Comparison of ENCODE assay signal across 19 cellular contexts in the genomic region with DNA sequence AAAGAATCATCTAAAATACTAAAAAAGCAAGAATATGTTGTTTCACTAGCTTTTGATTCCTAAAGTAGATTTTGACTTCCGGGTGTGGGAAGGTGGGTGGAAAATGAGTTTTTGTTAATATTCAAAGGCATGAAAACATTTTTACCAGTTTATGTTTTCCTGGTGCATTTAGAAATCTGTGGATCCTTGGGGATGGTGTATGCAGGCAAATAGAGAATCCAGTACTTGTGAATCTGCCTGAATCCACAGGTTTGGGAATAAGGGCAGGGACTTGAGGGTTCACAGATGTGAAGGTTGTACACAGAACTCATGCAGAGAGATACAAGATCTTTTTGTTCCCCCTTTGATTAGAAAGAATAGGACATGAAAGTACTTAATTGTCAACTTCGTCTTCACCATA. TPM values are rescaled to one million over a fixed set of nuclear protein-coding genes. Genes with fewer than 3 reads are reported as not detected.
DNase-seq lines count a peak whose midpoint lies in the region; ATAC-seq and TF ChIP-seq lines count a peak whose summit lies in the region.
"Had no signal": no experiment of that assay in that cellular context is flagged by ENCODE, and none has a peak within 500 bp of the region (broad histone marks: within the 10 kb centered on the region; RNA-seq: fewer than 3 reads in every experiment).

No MANE protein-coding gene starts in this region.

- CTCF ChIA-PET in SK-N-SH (lab: Yijun Ruan, JAX) = interaction anchor here (1.0 to 2.4 kb wide), 6 partner anchors 10 to 420 kb away, joined by 3 to 10 read pairs (median 4); no protein-coding TSS in a partner anchor

- DNase-seq in SK-N-SH (no peak), SK-N-MC (ENCODE audit: low read depth, low spot score) (no peak), progenitor cell of endocrine pancreas (ENCODE audit: low spot score, unreplicated experiment) (no peak), SIG-M5 (lab: John Stamatoyannopoulos, UW) (no peak), kidney tubule cell (ENCODE audit: low spot score) (no peak)
- DNase-seq: CD4-positive, alpha-beta memory T cell; COR-L47; DMS53; NCI-H1092 treated with DMSO at 0.1 percent for 48 hours; NCI-H1436; NCI-H187; NK-92 treated with Interleukin-12 subunit alpha and Interleukin-12 subunit beta, amount 100 ng/mL, for 24 hours; Right ventricle myocardium superior; RPMI8226 had no signal

- no peak overlapping the region; a peak in 1 of 4 replicates for H3K27ac ChIP-seq in SK-N-SH (ENCODE audit: low read depth in 2 of 2, low read length in 1 of 2)
- H3K27ac ChIP-seq in SK-N-MC = 0 out of 2 replicates have a peak overlapping the region, but pooled peaks have one; percentile 5
- H3K27ac ChIP-seq in mesodermal cell (ENCODE audit: low read depth, low read length, severe bottlenecking) = peak overlapping the region; percentile 20
- H3K27ac ChIP-seq: 22Rv1 had no signal

- H3K27ac Mint-ChIP-seq in progenitor cell of endocrine pancreas = peak overlapping the region; percentile 47
- H3K27ac Mint-ChIP-seq: CD4-positive, alpha-beta memory T cell had no signal

- H3K36me3 ChIP-seq in SK-N-SH (replicated peaks in 1 of 2; ENCODE audit: control insufficient read depth in 1 of 2, insufficient read depth in 2 of 2, low read length in 1 of 2) = no peaks in the 10 kb centered on the region
- H3K36me3 ChIP-seq in SK-N-MC (ENCODE audit: insufficient read depth, low read length) = no peaks in the 10 kb centered on the region
- no peaks in the 10 kb centered on the region for H3K36me3 ChIP-seq in mesodermal cell (ENCODE audit: control insufficient read depth, insufficient read depth, low read length)

- H3K9ac ChIP-seq in SK-N-SH (no peak overlapping the region), SK-N-MC (ENCODE audit: insufficient read length) (no peak overlapping the region)

- peaks cover 67% of the 10 kb centered on the region for H3K79me2 ChIP-seq in SK-N-SH (ENCODE audit: insufficient read depth)

- peaks cover 49% of the 10 kb centered on the region for H3K4me1 Mint-ChIP-seq in progenitor cell of endocrine pancreas (ENCODE audit: low read depth)
- H3K4me1 Mint-ChIP-seq: CD4-positive, alpha-beta memory T cell had no signal

- no peak overlapping the region for H3K4me3 Mint-ChIP-seq in progenitor cell of endocrine pancreas (ENCODE audit: low read depth)
- H3K4me3 Mint-ChIP-seq: CD4-positive, alpha-beta memory T cell had no signal

- no peak for TF ChIP-seq EP300 in SK-N-SH (IDR thresholded peaks at IDR 0.05; ENCODE audit: borderline replicate concordance in 1 of 2, low read depth in 1 of 2, low read length in 1 of 2)

- no peaks in the 10 kb centered on the region for H3K27me3 ChIP-seq in SK-N-SH (ENCODE audit: insufficient read depth)

- no peak overlapping the region for H2AFZ ChIP-seq in SK-N-SH (ENCODE audit: low read depth)

- no peaks in the 10 kb centered on the region for H3K27me3 Mint-ChIP-seq in progenitor cell of endocrine pancreas

- H3K9me3 ChIP-seq in SK-N-SH (no peaks in the 10 kb centered on the region), SK-N-MC (ENCODE audit: low read depth, low read length) (no peaks in the 10 kb centered on the region), mesodermal cell (ENCODE audit: control insufficient read depth, low read length) (no peaks in the 10 kb centered on the region)

- H3K36me3 Mint-ChIP-seq in progenitor cell of endocrine pancreas (ENCODE audit: insufficient read depth) = no peaks in the 10 kb centered on the region
- H3K36me3 Mint-ChIP-seq: CD4-positive, alpha-beta memory T cell had no signal

- peak overlapping the region; percentile 48 for H3K4me2 ChIP-seq in SK-N-SH

- H3K4me1 ChIP-seq in SK-N-SH (ENCODE audit: control insufficient read depth in 1 of 2, insufficient read depth in 2 of 2, low read depth in 1 of 2, low read length in 1 of 2) (peaks cover 17 to 40% of the 10 kb centered on the region in 2 experiments; a peak in 3 of 4 replicates), mesodermal cell (ENCODE audit: control insufficient read depth, insufficient read depth, low read length, poor library complexity, severe bottlenecking) (peaks cover 61% of the 10 kb centered on the region)

- ATAC-seq in SK-N-SH treated with all-trans-retinoic acid at 6 μM for 48 hours (no peak), HG03439 (IDR thresholded peaks at IDR 0.05; ENCODE audit: unreplicated experiment) (no peak)
- ATAC-seq: HCT116 had no signal

- no peaks in the 10 kb centered on the region for H3K9me3 Mint-ChIP-seq in progenitor cell of endocrine pancreas (ENCODE audit: low read depth)

- no peaks in the 10 kb centered on the region for H3K9me2 ChIP-seq in SK-N-SH

- H3F3A ChIP-seq in SK-N-SH (replicated peaks; ENCODE audit: insufficient read depth) = no peaks in the 10 kb centered on the region

- TF ChIP-seq CTCF in SK-N-SH (IDR thresholded peaks at IDR 0.05) (no peak), progenitor cell of endocrine pancreas (IDR thresholded peaks at IDR 0.05; ENCODE audit: unreplicated experiment) (no peak)

- no peak for TF ChIP-seq RAD21 in SK-N-SH (IDR thresholded peaks at IDR 0.05; ENCODE audit: low read length)

- POLR2A ChIA-PET in SK-N-SH (lab: Yijun Ruan, JAX) = no interaction called here

- WGBS in SK-N-SH (ENCODE audit: low lambda C conversion rate) = 91% methylated on average over 2 of the region's 2 CpGs
- no CpG with 5 or more reads among the region's 2 CpGs for WGBS in mesodermal cell (ENCODE audit: insufficient coverage in 2 of 2), 2 experiments

- no peak overlapping the region for H3K4me3 ChIP-seq in SK-N-SH (ENCODE audit: low read depth in 2 of 2, low read length in 1 of 2)
- H3K4me3 ChIP-seq in SK-N-MC = no peak overlapping the region
- no peak overlapping the region for H3K4me3 ChIP-seq in mesodermal cell (ENCODE audit: extremely low read depth, insufficient read depth, low read length, poor library complexity, severe bottlenecking)

- H4K20me1 ChIP-seq in SK-N-SH (ENCODE audit: insufficient read depth) = peaks cover 21% of the 10 kb centered on the region; the same call in 1 of the 2 replicates

TF ChIP-seq in SK-N-SH, 30 proteins besides CTCF, POLR2A, EP300 and RAD21 (continues in another document):
- TF ChIP-seq NFIC (IDR thresholded peaks at IDR 0.05; ENCODE audit: borderline replicate concordance) (no peak), RFX5 (IDR thresholded peaks at IDR 0.05; ENCODE audit: low read length) (no peak), GATA2 (CRISPR knock-in tag; IDR thresholded peaks at IDR 0.05) (no peak), MEF2A (IDR thresholded peaks at IDR 0.05; ENCODE audit: borderline replicate concordance, low read depth) (no peak), JUND (IDR thresholded peaks at IDR 0.05) (no peak), RCOR1 (IDR thresholded peaks at IDR 0.05; ENCODE audit: low read length) (no peak), CHD2 (IDR thresholded peaks at IDR 0.05; ENCODE audit: low read length, partially characterized antibody) (no peak)
- TF ChIP-seq, protein P1, sequence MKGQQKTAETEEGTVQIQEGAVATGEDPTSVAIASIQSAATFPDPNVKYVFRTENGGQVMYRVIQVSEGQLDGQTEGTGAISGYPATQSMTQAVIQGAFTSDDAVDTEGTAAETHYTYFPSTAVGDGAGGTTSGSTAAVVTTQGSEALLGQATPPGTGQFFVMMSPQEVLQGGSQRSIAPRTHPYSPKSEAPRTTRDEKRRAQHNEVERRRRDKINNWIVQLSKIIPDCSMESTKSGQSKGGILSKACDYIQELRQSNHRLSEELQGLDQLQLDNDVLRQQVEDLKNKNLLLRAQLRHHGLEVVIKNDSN (IDR thresholded peaks at IDR 0.05; ENCODE audit: borderline replicate concordance, low read depth) = no peak

TF ChIP-seq in SK-N-SH treated with all-trans-retinoic acid at 6 μM for 48 hours, 23 proteins besides CTCF, POLR2A, EP300 and RAD21:
- TF ChIP-seq, protein P2, sequence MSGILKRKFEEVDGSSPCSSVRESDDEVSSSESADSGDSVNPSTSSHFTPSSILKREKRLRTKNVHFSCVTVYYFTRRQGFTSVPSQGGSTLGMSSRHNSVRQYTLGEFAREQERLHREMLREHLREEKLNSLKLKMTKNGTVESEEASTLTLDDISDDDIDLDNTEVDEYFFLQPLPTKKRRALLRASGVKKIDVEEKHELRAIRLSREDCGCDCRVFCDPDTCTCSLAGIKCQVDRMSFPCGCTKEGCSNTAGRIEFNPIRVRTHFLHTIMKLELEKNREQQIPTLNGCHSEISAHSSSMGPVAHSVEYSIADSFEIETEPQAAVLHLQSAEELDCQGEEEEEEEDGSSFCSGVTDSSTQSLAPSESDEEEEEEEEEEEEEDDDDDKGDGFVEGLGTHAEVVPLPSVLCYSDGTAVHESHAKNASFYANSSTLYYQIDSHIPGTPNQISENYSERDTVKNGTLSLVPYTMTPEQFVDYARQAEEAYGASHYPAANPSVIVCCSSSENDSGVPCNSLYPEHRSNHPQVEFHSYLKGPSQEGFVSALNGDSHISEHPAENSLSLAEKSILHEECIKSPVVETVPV (CRISPR knock-in tag; IDR thresholded peaks at IDR 0.05) = no peak
- TF ChIP-seq ZFP30 (CRISPR knock-in tag; IDR thresholded peaks at IDR 0.05) = no peak
- no peak for TF ChIP-seq ZNF8 (CRISPR knock-in tag; IDR thresholded peaks at IDR 0.05)
- no peak for TF ChIP-seq GLIS3 (CRISPR knock-in tag; IDR thresholded peaks at IDR 0.05)
- no peak for TF ChIP-seq RARB (CRISPR knock-in tag; IDR thresholded peaks at IDR 0.05)

RNA-seq across cellular contexts. Expression of a gene that starts 22.4 kb away (rescaled TPM):
- polyA plus RNA-seq in SK-N-SH (2012; rRNA removed) = 7.8 and 15.6 TPM in 2 replicates
- 6.6 and 8.9 TPM in 2 replicates for polyA plus RNA-seq in SK-N-SH (2012; cell fraction: cytosol; rRNA removed)
- 77.7 and 103 TPM in 2 replicates for polyA plus RNA-seq in SK-N-SH (2012; cell fraction: nucleus; rRNA removed)
- 31.1 TPM for polyA plus RNA-seq in mesodermal cell (2013, experiment 1 of 2)
- polyA plus RNA-seq in mesodermal cell (2013, experiment 2 of 2) = 26.1 TPM
- total RNA-seq in progenitor cell of endocrine pancreas = 119 and 125 TPM in 2 replicates

Comparison
In these comparisons a context has a peak if more than half of its experiments do, and no peak if none do; other contexts are left out.
1. H3K27ac ChIP-seq: peak in SK-N-MC (single experiment) and mesodermal cell (single experiment); none in SK-N-SH (0 of 2).